24 cellular contexts compared by ENCODE assay signal in genomic region chr7:50988988-50989387, GRCh38.
DNase-seq lines count a peak whose midpoint lies in the region; ATAC-seq and TF ChIP-seq lines count a peak whose summit lies in the region.
"Had no signal": no experiment of that assay in that cellular context is flagged by ENCODE, and none has a peak within 500 bp of the region (broad histone marks: within the 10 kb centered on the region; RNA-seq: fewer than 3 reads in every experiment).

No MANE protein-coding gene starts in this region.

- WGBS in lung, 2 donors: 79 to 86% methylated on average over 1 of the region's 1 CpG

- H3K36me3 ChIP-seq in iPS-18a (ENCODE audit: control insufficient read depth, low read depth, low read length) (no peaks in the 10 kb centered on the region), lung (ENCODE audit: control insufficient read depth in 2 of 2, insufficient read depth in 2 of 2, low read length in 2 of 2) (no peaks in the 10 kb centered on the region)
- H3K36me3 ChIP-seq: BE2C; BLaER1 treated with 17β-estradiol and CSF1 and Interleukin-3, amounts not matched to agents 10 nM and 100 nM had no signal

- peaks cover 8% of the 10 kb centered on the region; the same call in 1 of the 2 replicates for H3K27me3 Mint-ChIP-seq in WTC11 (ENCODE audit: low read depth)

- H3K27ac ChIP-seq in iPS-18a (ENCODE audit: low read length) (peak overlapping the region; percentile 9), lung (ENCODE audit: low read depth in 1 of 2, low read length in 1 of 2) (no peak overlapping the region)
- H3K27ac ChIP-seq: A549; BLaER1 treated with 17β-estradiol and CSF1 and Interleukin-3, amounts not matched to agents 10 nM and 100 nM had no signal

- DNase-seq in WTC11 (ENCODE audit: low spot score): no peak
- DNase-seq in lung (ENCODE audit: low spot score): no peak
- no peak for DNase-seq in activated CD4-positive, alpha-beta T cell treated with anti-CD3 and anti-CD28 coated beads for 4 hours
- DNase-seq in SKM-1 (lab: John Stamatoyannopoulos, UW; ENCODE audit: unreplicated experiment): no peak
- DNase-seq in activated naive CD4-positive, alpha-beta T cell (lab: John Stamatoyannopoulos, UW): no peak
- no peak for DNase-seq in NCI-H226
- DNase-seq: 8988T; ACHN; AML-193; BE2C; Calu3; CD4-positive, alpha-beta T cell; CD8-positive, alpha-beta memory T cell; COR-L47; DMS53; DMS79 treated with DMSO at 0.1 percent for 48 hours; GF-D8; GOT3; H9 had no signal

- CTCF ChIA-PET in WTC11 (lab: Charles Lee): interaction anchor here (1.1 to 2.0 kb wide), 3 partner anchors 11 to 174 kb away, joined by 4 to 29 read pairs (median 4); no protein-coding TSS in a partner anchor

- H3K9me3 ChIP-seq in iPS-18a (ENCODE audit: control insufficient read depth, low read depth, low read length) (no peaks in the 10 kb centered on the region), lung (ENCODE audit: control insufficient read depth in 2 of 2, insufficient read depth in 1 of 2, low read length in 1 of 2) (no peaks in the 10 kb centered on the region)
- H3K9me3 ChIP-seq: A549; BE2C; BLaER1 treated with 17β-estradiol and CSF1 and Interleukin-3, amounts not matched to agents 10 nM and 100 nM had no signal

- no peak overlapping the region for H3K9ac ChIP-seq in iPS-18a (ENCODE audit: low read length)
- H3K9ac ChIP-seq: BLaER1 treated with 17β-estradiol and CSF1 and Interleukin-3, amounts not matched to agents 10 nM and 100 nM had no signal

- POLR2A ChIA-PET in WTC11 (lab: Charles Lee): no interaction called here

- no peak overlapping the region for H3K27ac Mint-ChIP-seq in WTC11
- H3K27ac Mint-ChIP-seq: CD14-positive monocyte; CD4-positive, alpha-beta T cell; CD8-positive, alpha-beta memory T cell had no signal

- H3K4me3 ChIP-seq in iPS-18a (ENCODE audit: low read length) (no peak overlapping the region), lung (no peak overlapping the region)
- H3K4me3 ChIP-seq: A549; BLaER1 treated with 17β-estradiol and CSF1 and Interleukin-3, amounts not matched to agents 10 nM and 100 nM had no signal

- ATAC-seq in WTC11: no peak
- peak; percentile 54 for ATAC-seq in lung (ENCODE audit: insufficient read depth, low FRiP score)
- ATAC-seq: A549, HCT116 had no signal

- H3K36me3 Mint-ChIP-seq in WTC11: peaks cover 3% of the 10 kb centered on the region; the same call in 1 of the 2 replicates
- H3K36me3 Mint-ChIP-seq: CD14-positive monocyte; CD8-positive, alpha-beta memory T cell had no signal

- H3K4me1 ChIP-seq in iPS-18a (ENCODE audit: control insufficient read depth, low read depth, low read length) (peaks cover 20% of the 10 kb centered on the region), lung (ENCODE audit: control insufficient read depth in 2 of 2, insufficient read depth in 2 of 2, low read length in 2 of 2) (no peaks in the 10 kb centered on the region)
- H3K4me1 ChIP-seq: A549; BE2C; BLaER1 treated with 17β-estradiol and CSF1 and Interleukin-3, amounts not matched to agents 10 nM and 100 nM had no signal

- TF ChIP-seq CTCF in WTC11 (IDR thresholded peaks at IDR 0.05): no peak
- TF ChIP-seq CTCF in lung (IDR thresholded peaks at IDR 0.05; ENCODE audit: control extremely low read depth, extremely low read depth): no peak

- H3K27me3 ChIP-seq in iPS-18a (ENCODE audit: control insufficient read depth, insufficient read depth, low read length) (no peaks in the 10 kb centered on the region), lung (ENCODE audit: control insufficient read depth, insufficient read depth) (no peaks in the 10 kb centered on the region)
- H3K27me3 ChIP-seq: BE2C; BLaER1 treated with 17β-estradiol and CSF1 and Interleukin-3, amounts not matched to agents 10 nM and 100 nM had no signal

- H3K4me3 Mint-ChIP-seq in WTC11: no peak overlapping the region
- H3K4me3 Mint-ChIP-seq: CD14-positive monocyte; CD4-positive, alpha-beta T cell; CD8-positive, alpha-beta memory T cell; H9 had no signal

- H3K9me3 Mint-ChIP-seq in WTC11: peaks cover 8% of the 10 kb centered on the region

- H3K4me1 Mint-ChIP-seq in WTC11: peaks cover 40% of the 10 kb centered on the region
- H3K4me1 Mint-ChIP-seq: CD14-positive monocyte; CD8-positive, alpha-beta memory T cell had no signal

TF ChIP-seq in WTC11, 78 proteins besides CTCF, POLR2A, EP300 and RAD21:
- TF ChIP-seq, protein P1, sequence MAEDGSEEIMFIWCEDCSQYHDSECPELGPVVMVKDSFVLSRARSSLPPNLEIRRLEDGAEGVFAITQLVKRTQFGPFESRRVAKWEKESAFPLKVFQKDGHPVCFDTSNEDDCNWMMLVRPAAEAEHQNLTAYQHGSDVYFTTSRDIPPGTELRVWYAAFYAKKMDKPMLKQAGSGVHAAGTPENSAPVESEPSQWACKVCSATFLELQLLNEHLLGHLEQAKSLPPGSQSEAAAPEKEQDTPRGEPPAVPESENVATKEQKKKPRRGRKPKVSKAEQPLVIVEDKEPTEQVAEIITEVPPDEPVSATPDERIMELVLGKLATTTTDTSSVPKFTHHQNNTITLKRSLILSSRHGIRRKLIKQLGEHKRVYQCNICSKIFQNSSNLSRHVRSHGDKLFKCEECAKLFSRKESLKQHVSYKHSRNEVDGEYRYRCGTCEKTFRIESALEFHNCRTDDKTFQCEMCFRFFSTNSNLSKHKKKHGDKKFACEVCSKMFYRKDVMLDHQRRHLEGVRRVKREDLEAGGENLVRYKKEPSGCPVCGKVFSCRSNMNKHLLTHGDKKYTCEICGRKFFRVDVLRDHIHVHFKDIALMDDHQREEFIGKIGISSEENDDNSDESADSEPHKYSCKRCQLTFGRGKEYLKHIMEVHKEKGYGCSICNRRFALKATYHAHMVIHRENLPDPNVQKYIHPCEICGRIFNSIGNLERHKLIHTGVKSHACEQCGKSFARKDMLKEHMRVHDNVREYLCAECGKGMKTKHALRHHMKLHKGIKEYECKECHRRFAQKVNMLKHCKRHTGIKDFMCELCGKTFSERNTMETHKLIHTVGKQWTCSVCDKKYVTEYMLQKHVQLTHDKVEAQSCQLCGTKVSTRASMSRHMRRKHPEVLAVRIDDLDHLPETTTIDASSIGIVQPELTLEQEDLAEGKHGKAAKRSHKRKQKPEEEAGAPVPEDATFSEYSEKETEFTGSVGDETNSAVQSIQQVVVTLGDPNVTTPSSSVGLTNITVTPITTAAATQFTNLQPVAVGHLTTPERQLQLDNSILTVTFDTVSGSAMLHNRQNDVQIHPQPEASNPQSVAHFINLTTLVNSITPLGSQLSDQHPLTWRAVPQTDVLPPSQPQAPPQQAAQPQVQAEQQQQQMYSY (CRISPR knock-in tag; IDR thresholded peaks at IDR 0.05): peak; percentile 71
- no peak for TF ChIP-seq SP1 (CRISPR knock-in tag; conservative IDR thresholded peaks at IDR 0.05)
